1 cellular context compared by ENCODE assay signal in the genomic region with DNA sequence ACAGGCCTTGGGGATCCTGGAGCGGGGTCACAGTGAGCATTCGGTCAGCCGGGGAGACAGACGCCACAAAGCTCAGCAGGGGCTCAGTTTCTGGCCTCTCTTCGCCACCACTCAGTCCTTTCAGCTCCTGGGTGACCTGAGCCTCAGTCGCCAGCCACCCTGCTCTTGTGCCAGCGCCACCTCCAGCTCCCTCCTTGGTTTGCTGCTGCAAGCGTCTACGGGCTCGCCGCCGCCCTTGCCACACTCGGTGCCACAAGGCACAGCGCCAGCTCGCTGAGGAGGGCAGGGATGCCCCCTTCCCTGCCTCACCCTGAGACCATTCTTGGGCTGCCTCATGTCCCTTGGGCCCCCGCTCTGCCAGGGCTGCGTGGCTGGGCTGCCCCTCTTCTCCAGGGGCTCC.
TF ChIP-seq lines count a peak whose summit lies in the region.

No MANE protein-coding gene starts in this region.

TF ChIP-seq in K562, 482 proteins besides CTCF, POLR2A, EP300 and RAD21:
- TF ChIP-seq CEBPZ (IDR thresholded peaks at IDR 0.05; ENCODE audit: borderline replicate concordance, low read depth, low read length) (no peak), TFE3 (CRISPR knock-in tag; IDR thresholded peaks at IDR 0.05) (no peak), RBFOX2 (IDR thresholded peaks at IDR 0.05; ENCODE audit: low read depth, low read length) (peak; percentile 50; the same call in 1 of the 2 replicates), RBM39 (optimal IDR thresholded peaks at IDR 0.05; ENCODE audit: low read depth, low read length) (no peak), ZFX (CRISPR knock-in tag; IDR thresholded peaks at IDR 0.05) (no peak), NR4A1 (CRISPR knock-in tag; IDR thresholded peaks at IDR 0.05) (no peak), NR4A1 (tag; IDR thresholded peaks at IDR 0.05) (no peak), ZNF143 (CRISPR knock-in tag; IDR thresholded peaks at IDR 0.05) (peak; percentile 29; the same call in 1 of the 2 replicates), IFI16 (CRISPR knock-in tag; IDR thresholded peaks at IDR 0.05) (no peak), ZKSCAN1 (IDR thresholded peaks at IDR 0.05; ENCODE audit: low read depth, low read length) (no peak)
- TF ChIP-seq, protein P1, sequence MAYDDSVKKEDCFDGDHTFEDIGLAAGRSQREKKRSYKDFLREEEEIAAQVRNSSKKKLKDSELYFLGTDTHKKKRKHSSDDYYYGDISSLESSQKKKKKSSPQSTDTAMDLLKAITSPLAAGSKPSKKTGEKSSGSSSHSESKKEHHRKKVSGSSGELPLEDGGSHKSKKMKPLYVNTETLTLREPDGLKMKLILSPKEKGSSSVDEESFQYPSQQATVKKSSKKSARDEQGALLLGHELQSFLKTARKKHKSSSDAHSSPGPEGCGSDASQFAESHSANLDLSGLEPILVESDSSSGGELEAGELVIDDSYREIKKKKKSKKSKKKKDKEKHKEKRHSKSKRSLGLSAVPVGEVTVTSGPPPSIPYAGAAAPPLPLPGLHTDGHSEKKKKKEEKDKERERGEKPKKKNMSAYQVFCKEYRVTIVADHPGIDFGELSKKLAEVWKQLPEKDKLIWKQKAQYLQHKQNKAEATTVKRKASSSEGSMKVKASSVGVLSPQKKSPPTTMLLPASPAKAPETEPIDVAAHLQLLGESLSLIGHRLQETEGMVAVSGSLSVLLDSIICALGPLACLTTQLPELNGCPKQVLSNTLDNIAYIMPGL (CRISPR knock-in tag; IDR thresholded peaks at IDR 0.05) = no peak
